8 cellular contexts compared by ENCODE assay signal in genomic region chr20:297098-297924, GRCh38.
DNase-seq lines count a peak whose midpoint lies in the region; ATAC-seq and TF ChIP-seq lines count a peak whose summit lies in the region.

Gene ZCCHC3, plus strand, starts transcription at chr20:297570. Its CDS starts 17 bp downstream, at chr20:297587.

- peak; percentile 88 for TF ChIP-seq POLR2A in GM19193 (IDR thresholded peaks at IDR 0.05; ENCODE audit: extremely low read depth, insufficient read depth, insufficient read length)

- DNase-seq in NCI-H510A (lab: John Stamatoyannopoulos, UW) = peak; percentile 95
- DNase-seq in activated CD4-positive, alpha-beta T cell treated with anti-CD3 and anti-CD28 coated beads for 4 hours = peak; percentile 82 to 83
- peak; percentile 70 to 77 for DNase-seq in stimulated activated CD4-positive, alpha-beta T cell treated with anti-CD3 and anti-CD28 coated beads, Interleukin-1b, Interleukin-23, amount 100 ng/mL, for 4 hours (ENCODE audit: low read depth in 2 of 2)

- H4K20me1 ChIP-seq in BLaER1 = peaks cover 35% of the 10 kb centered on the region

- peaks cover 47% of the 10 kb centered on the region for H3K4me1 ChIP-seq in BLaER1

- H3K36me3 ChIP-seq in BLaER1 = peaks cover 30% of the 10 kb centered on the region

- H3K4me3 ChIP-seq in BLaER1 = peak within 1 kb of the TSS; percentile 99

- H3K4me2 ChIP-seq in BLaER1 = peak within 1 kb of the TSS; percentile 87

- H3K27me3 ChIP-seq in BLaER1 = no peaks in the 10 kb centered on the region
- no peaks in the 10 kb centered on the region for H3K27me3 ChIP-seq in layer of hippocampus (ENCODE audit: control insufficient read depth, insufficient read depth, low read length)

- ATAC-seq in HG03439 (IDR thresholded peaks at IDR 0.05; ENCODE audit: unreplicated experiment) = peak; percentile 79

- H3K9ac ChIP-seq in BLaER1 = peak within 1 kb of the TSS; percentile 100

- H3K9me3 ChIP-seq in BLaER1 = no peaks in the 10 kb centered on the region

- H3K27ac ChIP-seq in BLaER1 (peak within 1 kb of the TSS; percentile 100), cingulate gyrus (ENCODE audit: low read depth, low read length) (peak within 1 kb of the TSS; percentile 96), layer of hippocampus (ENCODE audit: low read depth, low read length) (peak within 1 kb of the TSS; percentile 94)

Comparison
In these comparisons a context has a peak if more than half of its experiments do, and no peak if none do; other contexts are left out.
1. Peak in every context shown above with its lines: DNase-seq, ATAC-seq, H3K4me3 ChIP-seq and H3K27ac ChIP-seq.